1 cellular context compared by ENCODE assay signal in the genomic region with DNA sequence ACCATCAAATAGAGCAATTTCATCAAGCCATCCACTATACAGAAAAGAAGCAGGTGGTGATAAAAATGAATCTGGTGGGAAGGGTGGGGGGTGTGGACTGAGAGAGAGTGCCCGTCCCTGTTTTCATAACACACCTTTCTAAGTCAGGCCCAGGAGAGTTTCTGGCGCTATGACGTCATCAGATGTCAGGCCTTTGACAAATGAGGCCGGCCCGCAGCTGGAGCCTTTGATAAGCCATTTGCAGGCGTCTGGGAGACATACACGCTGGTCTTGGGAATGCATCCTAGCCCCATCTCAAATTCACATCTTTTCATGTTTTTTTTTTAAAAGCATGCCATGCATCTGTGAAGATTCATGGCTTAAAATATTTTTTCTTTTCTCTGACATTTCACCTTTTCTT.
TF ChIP-seq lines count a peak whose summit lies in the region.

No MANE protein-coding gene starts in this region.

TF ChIP-seq in K562, 482 proteins besides CTCF, POLR2A, EP300 and RAD21 (continued from another document and continues in another):
- TF ChIP-seq POLR2AphosphoS5 (IDR thresholded peaks at IDR 0.05; ENCODE audit: control insufficient read depth, insufficient read depth, low read depth, low read length): peak; percentile 89
- TF ChIP-seq ZNF232 (CRISPR knock-in tag; IDR thresholded peaks at IDR 0.05): no peak
- no peak for TF ChIP-seq FIP1L1 (IDR thresholded peaks at IDR 0.05; ENCODE audit: low read depth, low read length, poor library complexity, severe bottlenecking)
- TF ChIP-seq, protein P1, sequence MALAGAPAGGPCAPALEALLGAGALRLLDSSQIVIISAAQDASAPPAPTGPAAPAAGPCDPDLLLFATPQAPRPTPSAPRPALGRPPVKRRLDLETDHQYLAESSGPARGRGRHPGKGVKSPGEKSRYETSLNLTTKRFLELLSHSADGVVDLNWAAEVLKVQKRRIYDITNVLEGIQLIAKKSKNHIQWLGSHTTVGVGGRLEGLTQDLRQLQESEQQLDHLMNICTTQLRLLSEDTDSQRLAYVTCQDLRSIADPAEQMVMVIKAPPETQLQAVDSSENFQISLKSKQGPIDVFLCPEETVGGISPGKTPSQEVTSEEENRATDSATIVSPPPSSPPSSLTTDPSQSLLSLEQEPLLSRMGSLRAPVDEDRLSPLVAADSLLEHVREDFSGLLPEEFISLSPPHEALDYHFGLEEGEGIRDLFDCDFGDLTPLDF (CRISPR knock-in tag; IDR thresholded peaks at IDR 0.05): no peak
- TF ChIP-seq ZNF444 (CRISPR knock-in tag; IDR thresholded peaks at IDR 0.05): no peak
- TF ChIP-seq ZNF717 (CRISPR knock-in tag; IDR thresholded peaks at IDR 0.05): no peak
- TF ChIP-seq SMAD1 (IDR thresholded peaks at IDR 0.05; ENCODE audit: low read depth, low read length, partially characterized antibody): peak; percentile 36
- TF ChIP-seq ARID2 (IDR thresholded peaks at IDR 0.05): no peak
- TF ChIP-seq KAT8 (IDR thresholded peaks at IDR 0.05; ENCODE audit: low read depth): no peak
- no peak for TF ChIP-seq TFAM (CRISPR knock-in tag; conservative IDR thresholded peaks at IDR 0.05)
- no peak for TF ChIP-seq ZNF77 (CRISPR knock-in tag; IDR thresholded peaks at IDR 0.05)
- TF ChIP-seq, protein P2, sequence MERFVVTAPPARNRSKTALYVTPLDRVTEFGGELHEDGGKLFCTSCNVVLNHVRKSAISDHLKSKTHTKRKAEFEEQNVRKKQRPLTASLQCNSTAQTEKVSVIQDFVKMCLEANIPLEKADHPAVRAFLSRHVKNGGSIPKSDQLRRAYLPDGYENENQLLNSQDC (CRISPR knock-in tag; IDR thresholded peaks at IDR 0.05): no peak
- TF ChIP-seq ZNF644 (tag; IDR thresholded peaks at IDR 0.05; ENCODE audit: low read depth): peak; percentile 86
- no peak for TF ChIP-seq NFE2L1 (tag; IDR thresholded peaks at IDR 0.05; ENCODE audit: borderline replicate concordance, low read depth)
- peak; percentile 90 for TF ChIP-seq MTA2 (IDR thresholded peaks at IDR 0.05; ENCODE audit: low read depth)
- TF ChIP-seq ZNF76 (CRISPR knock-in tag; IDR thresholded peaks at IDR 0.05; ENCODE audit: borderline replicate concordance): no peak
- no peak for TF ChIP-seq GABPA (tag; conservative IDR thresholded peaks at IDR 0.05; ENCODE audit: low read depth)
- TF ChIP-seq, protein P3, sequence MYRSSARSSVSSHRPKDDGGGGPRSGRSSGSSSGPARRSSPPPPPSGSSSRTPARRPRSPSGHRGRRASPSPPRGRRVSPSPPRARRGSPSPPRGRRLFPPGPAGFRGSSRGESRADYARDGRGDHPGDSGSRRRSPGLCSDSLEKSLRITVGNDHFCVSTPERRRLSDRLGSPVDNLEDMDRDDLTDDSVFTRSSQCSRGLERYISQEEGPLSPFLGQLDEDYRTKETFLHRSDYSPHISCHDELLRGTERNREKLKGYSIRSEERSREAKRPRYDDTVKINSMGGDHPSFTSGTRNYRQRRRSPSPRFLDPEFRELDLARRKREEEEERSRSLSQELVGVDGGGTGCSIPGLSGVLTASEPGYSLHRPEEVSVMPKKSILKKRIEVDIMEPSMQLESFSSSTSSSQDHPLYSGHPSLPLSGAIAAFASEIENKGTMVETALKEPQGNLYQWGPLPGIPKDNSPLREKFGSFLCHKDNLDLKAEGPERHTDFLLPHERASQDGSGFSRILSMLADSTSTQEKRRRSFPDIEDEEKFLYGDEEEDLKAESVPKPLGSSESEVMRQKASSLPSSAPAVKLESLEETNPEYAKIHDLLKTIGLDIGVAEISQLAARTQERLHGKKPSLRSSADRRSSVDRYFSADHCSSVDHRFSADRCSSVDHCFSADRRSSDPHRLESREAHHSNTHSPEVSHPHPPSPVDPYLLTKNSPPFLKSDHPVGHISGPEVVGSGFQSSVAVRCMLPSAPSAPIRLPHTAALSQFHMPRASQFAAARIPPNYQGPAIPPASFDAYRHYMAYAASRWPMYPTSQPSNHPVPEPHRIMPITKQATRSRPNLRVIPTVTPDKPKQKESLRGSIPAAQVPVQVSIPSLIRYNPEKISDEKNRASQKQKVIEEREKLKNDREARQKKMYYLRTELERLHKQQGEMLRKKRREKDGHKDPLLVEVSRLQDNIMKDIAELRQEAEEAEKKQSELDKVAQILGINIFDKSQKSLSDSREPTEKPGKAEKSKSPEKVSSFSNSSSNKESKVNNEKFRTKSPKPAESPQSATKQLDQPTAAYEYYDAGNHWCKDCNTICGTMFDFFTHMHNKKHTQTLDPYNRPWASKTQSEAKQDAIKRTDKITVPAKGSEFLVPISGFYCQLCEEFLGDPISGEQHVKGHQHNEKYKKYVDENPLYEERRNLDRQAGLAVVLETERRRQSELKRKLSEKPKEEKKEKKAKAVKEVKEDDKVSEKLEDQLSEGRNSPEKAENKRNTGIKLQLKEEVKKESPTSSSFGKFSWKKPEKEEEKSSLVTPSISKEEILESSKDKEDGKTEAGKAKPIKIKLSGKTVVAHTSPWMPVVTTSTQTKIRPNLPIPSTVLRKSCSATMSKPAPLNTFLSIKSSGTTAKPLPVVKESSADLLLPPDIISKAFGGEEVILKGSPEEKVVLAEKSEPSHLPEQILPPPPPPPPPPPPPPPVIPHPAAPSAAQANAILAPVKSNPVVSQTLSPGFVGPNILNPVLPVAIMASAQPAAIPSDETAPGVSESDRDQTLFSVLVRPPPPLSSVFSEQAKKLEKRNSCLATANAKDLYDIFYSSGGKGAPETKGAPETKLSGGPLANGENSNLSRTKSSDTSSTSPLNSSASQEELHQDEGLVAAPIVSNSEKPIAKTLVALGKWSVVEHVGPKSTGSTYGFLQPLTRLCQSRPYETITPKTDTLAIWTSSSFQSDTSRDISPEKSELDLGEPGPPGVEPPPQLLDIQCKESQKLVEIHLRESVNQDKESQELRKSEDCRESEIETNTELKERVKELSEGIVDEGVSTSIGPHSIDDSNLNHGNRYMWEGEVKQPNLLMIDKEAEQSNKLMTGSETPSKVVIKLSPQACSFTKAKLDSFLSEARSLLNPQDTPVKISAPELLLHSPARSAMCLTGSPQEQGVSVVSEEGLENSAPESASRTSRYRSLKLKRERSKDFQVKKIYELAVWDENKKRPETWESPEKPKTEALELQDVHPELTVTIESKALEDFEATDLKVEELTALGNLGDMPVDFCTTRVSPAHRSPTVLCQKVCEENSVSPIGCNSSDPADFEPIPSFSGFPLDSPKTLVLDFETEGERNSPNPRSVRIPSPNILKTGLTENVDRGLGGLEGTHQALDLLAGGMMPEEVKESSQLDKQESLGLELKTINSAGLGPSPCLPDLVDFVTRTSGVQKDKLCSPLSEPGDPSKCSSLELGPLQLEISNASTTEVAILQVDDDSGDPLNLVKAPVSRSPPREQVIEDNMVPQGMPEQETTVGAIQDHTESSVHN (IDR thresholded peaks at IDR 0.05; ENCODE audit: borderline replicate concordance in 1 of 2, low read depth in 1 of 2): peak in 1 of 2 experiments; percentile 74; a peak in 2 of 4 replicates
- TF ChIP-seq CEBPG (CRISPR knock-in tag; IDR thresholded peaks at IDR 0.05): no peak
- no peak for TF ChIP-seq CEBPG (tag; conservative IDR thresholded peaks at IDR 0.05 in 1 of 2, IDR thresholded peaks at IDR 0.05 in 1 of 2)
- TF ChIP-seq HNRNPUL1 (IDR thresholded peaks at IDR 0.05; ENCODE audit: low read length): no peak
- TF ChIP-seq CHCHD3 (CRISPR knock-in tag; IDR thresholded peaks at IDR 0.05): no peak
- TF ChIP-seq BACH1 (tag; IDR thresholded peaks at IDR 0.05): no peak
- no peak for TF ChIP-seq NR1H2 (CRISPR knock-in tag; IDR thresholded peaks at IDR 0.05)
- TF ChIP-seq, protein P4, sequence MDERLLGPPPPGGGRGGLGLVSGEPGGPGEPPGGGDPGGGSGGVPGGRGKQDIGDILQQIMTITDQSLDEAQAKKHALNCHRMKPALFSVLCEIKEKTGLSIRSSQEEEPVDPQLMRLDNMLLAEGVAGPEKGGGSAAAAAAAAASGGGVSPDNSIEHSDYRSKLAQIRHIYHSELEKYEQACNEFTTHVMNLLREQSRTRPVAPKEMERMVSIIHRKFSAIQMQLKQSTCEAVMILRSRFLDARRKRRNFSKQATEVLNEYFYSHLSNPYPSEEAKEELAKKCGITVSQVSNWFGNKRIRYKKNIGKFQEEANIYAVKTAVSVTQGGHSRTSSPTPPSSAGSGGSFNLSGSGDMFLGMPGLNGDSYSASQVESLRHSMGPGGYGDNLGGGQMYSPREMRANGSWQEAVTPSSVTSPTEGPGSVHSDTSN (CRISPR knock-in tag; IDR thresholded peaks at IDR 0.05; ENCODE audit: low read depth): peak; percentile 85
- TF ChIP-seq, protein P4 (tag; conservative IDR thresholded peaks at IDR 0.05; ENCODE audit: low read depth): peak; percentile 99
- 0 out of 2 replicates have a peak, but pooled peaks have one; percentile 53 for TF ChIP-seq SMAD3 (CRISPR knock-in tag; conservative IDR thresholded peaks at IDR 0.05)
- no peak for TF ChIP-seq MAZ (CRISPR knock-in tag; conservative IDR thresholded peaks at IDR 0.05 in 1 of 2, IDR thresholded peaks at IDR 0.05 in 1 of 2)
- TF ChIP-seq NR2F6 (CRISPR knock-in tag; IDR thresholded peaks at IDR 0.05): no peak
- no peak for TF ChIP-seq RBM15 (IDR thresholded peaks at IDR 0.05; ENCODE audit: insufficient read depth, low read length)
- TF ChIP-seq HNRNPLL (IDR thresholded peaks at IDR 0.05; ENCODE audit: low read depth, low read length, poor library complexity, severe bottlenecking): no peak
- no peak for TF ChIP-seq CBFB (CRISPR knock-in tag; IDR thresholded peaks at IDR 0.05)
- TF ChIP-seq PML (IDR thresholded peaks at IDR 0.05; ENCODE audit: low read length): peak; percentile 92
- TF ChIP-seq FOS (IDR thresholded peaks at IDR 0.05; ENCODE audit: extremely low read depth, insufficient read length): no peak
- no peak for TF ChIP-seq SNRNP70 (optimal IDR thresholded peaks at IDR 0.05; ENCODE audit: low read depth, low read length)
- no peak for TF ChIP-seq CCAR2 (IDR thresholded peaks at IDR 0.05; ENCODE audit: low read depth, low read length)
- no peak for TF ChIP-seq ADNP (tag; IDR thresholded peaks at IDR 0.05)
- TF ChIP-seq, protein P5, sequence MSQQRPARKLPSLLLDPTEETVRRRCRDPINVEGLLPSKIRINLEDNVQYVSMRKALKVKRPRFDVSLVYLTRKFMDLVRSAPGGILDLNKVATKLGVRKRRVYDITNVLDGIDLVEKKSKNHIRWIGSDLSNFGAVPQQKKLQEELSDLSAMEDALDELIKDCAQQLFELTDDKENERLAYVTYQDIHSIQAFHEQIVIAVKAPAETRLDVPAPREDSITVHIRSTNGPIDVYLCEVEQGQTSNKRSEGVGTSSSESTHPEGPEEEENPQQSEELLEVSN (IDR thresholded peaks at IDR 0.05; ENCODE audit: borderline replicate concordance in 1 of 2, extremely low read depth in 1 of 2, insufficient read depth in 1 of 2, insufficient read length in 1 of 2, low read depth in 1 of 2, low read length in 1 of 2, poor library complexity in 1 of 2, severe bottlenecking in 1 of 2): peak in 1 of 2 experiments; percentile 7
- TF ChIP-seq ZNF699 (CRISPR knock-in tag; IDR thresholded peaks at IDR 0.05; ENCODE audit: insufficient replicate concordance): no peak
- TF ChIP-seq ZNF197 (CRISPR knock-in tag; IDR thresholded peaks at IDR 0.05; ENCODE audit: low read depth): peak; percentile 74
- no peak for TF ChIP-seq ZZZ3 (IDR thresholded peaks at IDR 0.05)
- TF ChIP-seq HOXB6 (CRISPR knock-in tag; IDR thresholded peaks at IDR 0.05; ENCODE audit: borderline replicate concordance): no peak
- TF ChIP-seq TRIM24 (IDR thresholded peaks at IDR 0.05): peak; percentile 57 to 67; a peak in 2 of 4 replicates
- TF ChIP-seq, protein P6, sequence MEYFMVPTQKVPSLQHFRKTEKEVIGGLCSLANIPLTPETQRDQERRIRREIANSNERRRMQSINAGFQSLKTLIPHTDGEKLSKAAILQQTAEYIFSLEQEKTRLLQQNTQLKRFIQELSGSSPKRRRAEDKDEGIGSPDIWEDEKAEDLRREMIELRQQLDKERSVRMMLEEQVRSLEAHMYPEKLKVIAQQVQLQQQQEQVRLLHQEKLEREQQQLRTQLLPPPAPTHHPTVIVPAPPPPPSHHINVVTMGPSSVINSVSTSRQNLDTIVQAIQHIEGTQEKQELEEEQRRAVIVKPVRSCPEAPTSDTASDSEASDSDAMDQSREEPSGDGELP (CRISPR knock-in tag; IDR thresholded peaks at IDR 0.05; ENCODE audit: borderline replicate concordance): peak; percentile 94
- no peak for TF ChIP-seq SETDB1 (IDR thresholded peaks at IDR 0.05; ENCODE audit: low read length)
- peak; percentile 15 for TF ChIP-seq TAF1 (IDR thresholded peaks at IDR 0.05; ENCODE audit: control insufficient read depth, extremely low read depth, insufficient read depth, low read length, severe bottlenecking)
- TF ChIP-seq, protein P7, sequence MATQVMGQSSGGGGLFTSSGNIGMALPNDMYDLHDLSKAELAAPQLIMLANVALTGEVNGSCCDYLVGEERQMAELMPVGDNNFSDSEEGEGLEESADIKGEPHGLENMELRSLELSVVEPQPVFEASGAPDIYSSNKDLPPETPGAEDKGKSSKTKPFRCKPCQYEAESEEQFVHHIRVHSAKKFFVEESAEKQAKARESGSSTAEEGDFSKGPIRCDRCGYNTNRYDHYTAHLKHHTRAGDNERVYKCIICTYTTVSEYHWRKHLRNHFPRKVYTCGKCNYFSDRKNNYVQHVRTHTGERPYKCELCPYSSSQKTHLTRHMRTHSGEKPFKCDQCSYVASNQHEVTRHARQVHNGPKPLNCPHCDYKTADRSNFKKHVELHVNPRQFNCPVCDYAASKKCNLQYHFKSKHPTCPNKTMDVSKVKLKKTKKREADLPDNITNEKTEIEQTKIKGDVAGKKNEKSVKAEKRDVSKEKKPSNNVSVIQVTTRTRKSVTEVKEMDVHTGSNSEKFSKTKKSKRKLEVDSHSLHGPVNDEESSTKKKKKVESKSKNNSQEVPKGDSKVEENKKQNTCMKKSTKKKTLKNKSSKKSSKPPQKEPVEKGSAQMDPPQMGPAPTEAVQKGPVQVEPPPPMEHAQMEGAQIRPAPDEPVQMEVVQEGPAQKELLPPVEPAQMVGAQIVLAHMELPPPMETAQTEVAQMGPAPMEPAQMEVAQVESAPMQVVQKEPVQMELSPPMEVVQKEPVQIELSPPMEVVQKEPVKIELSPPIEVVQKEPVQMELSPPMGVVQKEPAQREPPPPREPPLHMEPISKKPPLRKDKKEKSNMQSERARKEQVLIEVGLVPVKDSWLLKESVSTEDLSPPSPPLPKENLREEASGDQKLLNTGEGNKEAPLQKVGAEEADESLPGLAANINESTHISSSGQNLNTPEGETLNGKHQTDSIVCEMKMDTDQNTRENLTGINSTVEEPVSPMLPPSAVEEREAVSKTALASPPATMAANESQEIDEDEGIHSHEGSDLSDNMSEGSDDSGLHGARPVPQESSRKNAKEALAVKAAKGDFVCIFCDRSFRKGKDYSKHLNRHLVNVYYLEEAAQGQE (CRISPR knock-in tag; IDR thresholded peaks at IDR 0.05; ENCODE audit: low read depth): no peak
- peak; percentile 54 for TF ChIP-seq MBD2 (IDR thresholded peaks at IDR 0.05; ENCODE audit: borderline replicate concordance, low read depth)
- TF ChIP-seq DPF2 (IDR thresholded peaks at IDR 0.05): peak; percentile 91
- no peak for TF ChIP-seq PURB (CRISPR knock-in tag; IDR thresholded peaks at IDR 0.05; ENCODE audit: low read depth)
- no peak for TF ChIP-seq TAF15 (IDR thresholded peaks at IDR 0.05; ENCODE audit: low read depth, low read length)
